In the genomic region with DNA sequence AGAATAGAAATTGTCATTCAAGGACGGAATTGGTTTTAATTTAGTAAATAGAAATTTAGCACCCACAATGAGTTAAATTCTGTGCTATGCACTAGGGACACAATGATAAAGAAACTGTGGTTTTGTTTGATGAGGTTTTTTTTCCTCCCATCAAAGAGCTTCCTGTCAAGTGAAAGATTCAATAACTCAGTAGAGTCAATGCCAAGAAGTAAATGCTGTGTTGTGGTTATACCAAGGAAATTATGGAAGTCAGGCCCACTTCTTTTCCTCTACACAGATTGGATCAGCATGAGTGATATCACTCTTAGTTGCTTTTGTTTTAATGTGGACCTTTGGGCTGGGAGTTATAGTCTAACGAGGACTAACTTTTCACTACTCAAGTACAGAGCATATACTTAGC, we compare ENCODE assay signal across 14 cellular contexts.
"Had no signal": no experiment of that assay in that cellular context is flagged by ENCODE, and none has a peak within 500 bp of the region (broad histone marks: within the 10 kb centered on the region; RNA-seq: fewer than 3 reads in every experiment).

No MANE protein-coding gene starts in this region.

- ATAC-seq: esophagus mucosa; left lung; stimulated activated naive CD8-positive, alpha-beta T cell treated with anti-CD3 and anti-CD28 coated beads, Interleukin-15, Interleukin-2, amounts not matched to agents 100 U/mL and 50 U/mL, for 24 hours had no signal

- FAIRE-seq: bronchial epithelial cell, islet of Langerhans had no signal

- DNase-seq: activated naive CD4-positive, alpha-beta T cell treated with anti-CD3 and anti-CD28 coated beads, Interleukin-2, amount 50 U/mL, for 16 hours; dorsolateral prefrontal cortex; foreskin fibroblast; head of caudate nucleus; left lung; ovary; stimulated activated CD4-positive, alpha-beta T cell treated with anti-CD3 and anti-CD28 coated beads, Interleukin-4, amount 100 ng/mL, for 1 hour; stimulated activated CD8-positive, alpha-beta memory T cell treated with anti-CD3 and anti-CD28 coated beads, Interleukin-4, amount 100 ng/mL, for 48 hours; stimulated activated naive CD8-positive, alpha-beta T cell treated with anti-CD3 and anti-CD28 coated beads, Interleukin-15, Interleukin-2, amounts not matched to agents 100 U/mL and 50 U/mL, for 24 hours; testis had no signal

- H3K27ac Mint-ChIP-seq: activated T-helper 2 cell treated with anti-CD3 and anti-CD28 coated beads, Interferon-gamma antibody, Interleukin-2, Interleukin-4, amounts not matched to agents 10 μg/mL and 5 μg/mL and 100 μg/mL, durations not matched to agents 14 hours and 24 hours and 36 hours had no signal
